Comparison of ENCODE assay signal across 9 cellular contexts in genomic region chr14:88825503-88825902, GRCh38. TPM values are rescaled to one million over a fixed set of nuclear protein-coding genes. Genes with fewer than 3 reads are reported as not detected.
DNase-seq lines count a peak whose midpoint lies in the region; ATAC-seq and TF ChIP-seq lines count a peak whose summit lies in the region.
"Had no signal": no experiment of that assay in that cellular context is flagged by ENCODE, and none has a peak within 500 bp of the region (broad histone marks: within the 10 kb centered on the region; RNA-seq: fewer than 3 reads in every experiment).

No MANE protein-coding gene starts in this region.

- peak overlapping the region; percentile 81; the same call in 1 of the 2 replicates for H3K4me3 ChIP-seq in H7 (ENCODE audit: insufficient read depth, low read depth, low read length)
- peak overlapping the region; percentile 74 to 81; a peak in 2 of 4 replicates for H3K4me3 ChIP-seq in Panc1 (ENCODE audit: low read depth in 2 of 2, low read length in 2 of 2)
- peak overlapping the region; percentile 77 for H3K4me3 ChIP-seq in epithelial cell of esophagus (ENCODE audit: low read length)

- CTCF ChIA-PET in Panc1 (lab: Charles Lee) = no interaction called here

- ATAC-seq in Panc1 (no peak), HG03196 (IDR thresholded peaks at IDR 0.05; ENCODE audit: unreplicated experiment) (no peak), HG02763 (IDR thresholded peaks at IDR 0.05; ENCODE audit: unreplicated experiment) (no peak)

- TSS peak; percentile 73 for BruUV-seq in Panc1 (replicated peaks; lab: Mats Ljungman, UMichigan)

- DNase-seq in H7 (peak; percentile 10), Panc1 (ENCODE audit: low read depth, low spot score) (no peak), epithelial cell of esophagus (ENCODE audit: low read depth) (no peak), putamen (ENCODE audit: low spot score) (peak; percentile 68), NCI-H2196 (lab: John Stamatoyannopoulos, UW; ENCODE audit: unreplicated experiment) (no peak), germinal center (ENCODE audit: low spot score) (no peak)
- DNase-seq: activated CD4-positive, alpha-beta T cell treated with anti-CD3 and anti-CD28 coated beads, Interleukin-2, amount 50 U/mL, for 1 hour had no signal

- POLR2A ChIA-PET in Panc1 (lab: Charles Lee) = no interaction called here

- H3K4me1 ChIP-seq in Panc1 (ENCODE audit: control insufficient read depth, insufficient read depth, low read length) = no peaks in the 10 kb centered on the region

- TF ChIP-seq CTCF in Panc1 (IDR thresholded peaks at IDR 0.05) (no peak), epithelial cell of esophagus (IDR thresholded peaks at IDR 0.05; ENCODE audit: insufficient read depth, low read depth, low read length, missing control alignments) (no peak)

- no peaks in the 10 kb centered on the region for H3K36me3 ChIP-seq in H7 (replicated peaks; ENCODE audit: control insufficient read depth, insufficient read depth, low read length)
- H3K36me3 ChIP-seq in Panc1 (ENCODE audit: control insufficient read depth, insufficient read depth, low read length) = no peaks in the 10 kb centered on the region; the same call in 1 of the 2 replicates

- intact Hi-C loops in Panc1 (cut with micrococcal nuclease; ENCODE audit: unreplicated experiment) = no loop called here

- H3K27me3 ChIP-seq in H7 (ENCODE audit: control insufficient read depth, insufficient read depth, low read length) = no peaks in the 10 kb centered on the region
- no peaks in the 10 kb centered on the region for H3K27me3 ChIP-seq in Panc1 (ENCODE audit: control insufficient read depth, insufficient read depth, low read length)

- no peaks in the 10 kb centered on the region for H3K9me3 ChIP-seq in Panc1 (ENCODE audit: control insufficient read depth, insufficient read depth, low read depth, low read length)

- H3K27ac ChIP-seq in Panc1 (ENCODE audit: low read length) = peak overlapping the region; percentile 66

- in situ Hi-C loops in Panc1 (cut with HindIII; ENCODE audit: low pct_unique_long_range_greater_than_20kb, low sequenced_read_pairs) = no loop called here

RNA-seq across cellular contexts. Expression of gene TTC8, which starts 1.1 kb away (rescaled TPM):
- 14.1 and 16.7 TPM in 2 replicates for total RNA-seq in H7 (2014; rRNA removed; shearing (Covaris generic))
- total RNA-seq in Panc1 (2021; ENCODE audit: unreplicated experiment) = 12.4 TPM
- 14.2 TPM for polyA plus RNA-seq in Panc1 (2012; ENCODE audit: insufficient read length)

RNA-seq across cellular contexts. Expression of gene EML5, which starts 32.8 kb away (rescaled TPM):
- 0.07 and 0.38 TPM in 2 replicates for total RNA-seq in H7 (2014; rRNA removed; shearing (Covaris generic))
- 0.10 TPM for total RNA-seq in Panc1 (2021; ENCODE audit: unreplicated experiment)
- polyA plus RNA-seq in Panc1 (2012; ENCODE audit: insufficient read length) = not detected

Comparison
In these comparisons a context has a peak if more than half of its experiments do, and no peak if none do; other contexts are left out.
1. DNase-seq: peak in H7 (single experiment) and putamen (single experiment); none in Panc1 (single experiment), epithelial cell of esophagus (single experiment), NCI-H2196 (single experiment) and germinal center (single experiment).
2. Peak in every context shown above with its lines, with median percentiles within 50 percentile points of each other: H3K4me3 ChIP-seq.